8 cellular contexts compared by ENCODE assay signal in genomic region chr17:77373298-77374169, GRCh38.
A peak's percentile ranks its signal among the peaks of the same experiment; 100 is the strongest.
DNase-seq lines count a peak whose midpoint lies in the region; ATAC-seq and TF ChIP-seq lines count a peak whose summit lies in the region.

No MANE protein-coding gene starts in this region.

- H3K36me3 Mint-ChIP-seq in activated T-helper 1 cell treated with anti-CD3 and anti-CD28 coated beads, Interleukin-12 subunit alpha, Interleukin-12 subunit beta, Interleukin-2, Interleukin-4 antibody, amounts not matched to agents 30 ng/mL and 10 ng/mL and 1 ng/mL, durations not matched to agents 14 hours and 24 hours and 36 hours (ENCODE audit: low read depth) = peaks cover 13% of the 10 kb centered on the region

- H3K4me1 ChIP-seq in prostate gland (replicated peaks) = peaks cover 44% of the 10 kb centered on the region

- WGBS in prostate gland = 2% methylated on average over 64 of the region's 90 CpGs

- peak; percentile 15 for ATAC-seq in HG03354 (IDR thresholded peaks at IDR 0.05; ENCODE audit: poor library complexity, severe bottlenecking, unreplicated experiment)
- peak; percentile 8 for ATAC-seq in Right ventricle myocardium superior (ENCODE audit: poor library complexity)
- no peak for ATAC-seq in GM21737 (IDR thresholded peaks at IDR 0.05; ENCODE audit: unreplicated experiment)
- no peak for ATAC-seq in HG03378 (IDR thresholded peaks at IDR 0.05; ENCODE audit: unreplicated experiment)
- no peak for ATAC-seq in GM19463 (IDR thresholded peaks at IDR 0.05; ENCODE audit: unreplicated experiment)

- no peaks in the 10 kb centered on the region for H3K27me3 ChIP-seq in prostate gland (replicated peaks; ENCODE audit: insufficient read depth)

- H3K36me3 ChIP-seq in prostate gland = no peaks in the 10 kb centered on the region

- peak; percentile 45 for DNase-seq in activated T-helper 1 cell treated with anti-CD3 and anti-CD28 coated beads, Interleukin-12 subunit alpha, Interleukin-12 subunit beta, Interleukin-2, Interleukin-4 antibody, amounts not matched to agents 30 ng/mL and 10 ng/mL and 1 ng/mL, durations not matched to agents 14 hours and 24 hours and 36 hours (ENCODE audit: low spot score)
- DNase-seq in Right ventricle myocardium superior (peak; percentile 69), prostate gland (ENCODE audit: low spot score) (no peak)

- no peaks in the 10 kb centered on the region for H3K27me3 Mint-ChIP-seq in activated T-helper 1 cell treated with anti-CD3 and anti-CD28 coated beads, Interleukin-12 subunit alpha, Interleukin-12 subunit beta, Interleukin-2, Interleukin-4 antibody, amounts not matched to agents 30 ng/mL and 10 ng/mL and 1 ng/mL, durations not matched to agents 14 hours and 24 hours and 36 hours (ENCODE audit: insufficient read depth)

- no peaks in the 10 kb centered on the region for H3K9me3 Mint-ChIP-seq in activated T-helper 1 cell treated with anti-CD3 and anti-CD28 coated beads, Interleukin-12 subunit alpha, Interleukin-12 subunit beta, Interleukin-2, Interleukin-4 antibody, amounts not matched to agents 30 ng/mL and 10 ng/mL and 1 ng/mL, durations not matched to agents 14 hours and 24 hours and 36 hours

- peak overlapping the region; percentile 89 to 90 for H3K27ac ChIP-seq in prostate gland

- TF ChIP-seq POLR2A in prostate gland (IDR thresholded peaks at IDR 0.05) = no peak

- H3K4me3 ChIP-seq in GM12875 (ENCODE audit: low read depth, low read length) (peak overlapping the region; percentile 65), prostate gland (peak overlapping the region; percentile 55 to 62)

- H3K27ac Mint-ChIP-seq in activated T-helper 1 cell treated with anti-CD3 and anti-CD28 coated beads, Interleukin-12 subunit alpha, Interleukin-12 subunit beta, Interleukin-2, Interleukin-4 antibody, amounts not matched to agents 30 ng/mL and 10 ng/mL and 1 ng/mL, durations not matched to agents 14 hours and 24 hours and 36 hours = peak overlapping the region; percentile 96

- H3K9me3 ChIP-seq in prostate gland = no peaks in the 10 kb centered on the region

- H3K4me1 Mint-ChIP-seq in activated T-helper 1 cell treated with anti-CD3 and anti-CD28 coated beads, Interleukin-12 subunit alpha, Interleukin-12 subunit beta, Interleukin-2, Interleukin-4 antibody, amounts not matched to agents 30 ng/mL and 10 ng/mL and 1 ng/mL, durations not matched to agents 14 hours and 24 hours and 36 hours (ENCODE audit: low read depth) = peaks cover 65% of the 10 kb centered on the region

- H3K4me3 Mint-ChIP-seq in activated T-helper 1 cell treated with anti-CD3 and anti-CD28 coated beads, Interleukin-12 subunit alpha, Interleukin-12 subunit beta, Interleukin-2, Interleukin-4 antibody, amounts not matched to agents 30 ng/mL and 10 ng/mL and 1 ng/mL, durations not matched to agents 14 hours and 24 hours and 36 hours = peak overlapping the region; percentile 87

- intact Hi-C loops in activated T-helper 1 cell treated with anti-CD3 and anti-CD28 coated beads, Interleukin-12 subunit alpha, Interleukin-12 subunit beta, Interleukin-2, Interleukin-4 antibody, amounts not matched to agents 30 ng/mL and 10 ng/mL and 1 ng/mL, durations not matched to agents 14 hours and 24 hours and 36 hours (cut with micrococcal nuclease) = loop anchor here (5.0 kb wide), 1 partner anchor 294 kb away; no protein-coding TSS in a partner anchor
- intact Hi-C loops in Right ventricle myocardium superior (cut with DNase I) (no loop called here), prostate gland (cut with DNase I) (loop anchor here (2.0 to 5.0 kb wide), 3 partner anchors 35 to 49 kb away; no protein-coding TSS in a partner anchor)

- TF ChIP-seq CTCF in GM12875 (IDR thresholded peaks at IDR 0.05; ENCODE audit: borderline replicate concordance, insufficient read depth, low read depth, low read length) (no peak), prostate gland (IDR thresholded peaks at IDR 0.05) (no peak)

Comparison
In these comparisons a context has a peak if more than half of its experiments do, and no peak if none do; other contexts are left out.
1. ATAC-seq: peak in HG03354 (single experiment) and Right ventricle myocardium superior (single experiment); none in GM21737 (single experiment), HG03378 (single experiment) and GM19463 (single experiment).